Comparison of ENCODE assay signal across 8 cellular contexts in the genomic region with DNA sequence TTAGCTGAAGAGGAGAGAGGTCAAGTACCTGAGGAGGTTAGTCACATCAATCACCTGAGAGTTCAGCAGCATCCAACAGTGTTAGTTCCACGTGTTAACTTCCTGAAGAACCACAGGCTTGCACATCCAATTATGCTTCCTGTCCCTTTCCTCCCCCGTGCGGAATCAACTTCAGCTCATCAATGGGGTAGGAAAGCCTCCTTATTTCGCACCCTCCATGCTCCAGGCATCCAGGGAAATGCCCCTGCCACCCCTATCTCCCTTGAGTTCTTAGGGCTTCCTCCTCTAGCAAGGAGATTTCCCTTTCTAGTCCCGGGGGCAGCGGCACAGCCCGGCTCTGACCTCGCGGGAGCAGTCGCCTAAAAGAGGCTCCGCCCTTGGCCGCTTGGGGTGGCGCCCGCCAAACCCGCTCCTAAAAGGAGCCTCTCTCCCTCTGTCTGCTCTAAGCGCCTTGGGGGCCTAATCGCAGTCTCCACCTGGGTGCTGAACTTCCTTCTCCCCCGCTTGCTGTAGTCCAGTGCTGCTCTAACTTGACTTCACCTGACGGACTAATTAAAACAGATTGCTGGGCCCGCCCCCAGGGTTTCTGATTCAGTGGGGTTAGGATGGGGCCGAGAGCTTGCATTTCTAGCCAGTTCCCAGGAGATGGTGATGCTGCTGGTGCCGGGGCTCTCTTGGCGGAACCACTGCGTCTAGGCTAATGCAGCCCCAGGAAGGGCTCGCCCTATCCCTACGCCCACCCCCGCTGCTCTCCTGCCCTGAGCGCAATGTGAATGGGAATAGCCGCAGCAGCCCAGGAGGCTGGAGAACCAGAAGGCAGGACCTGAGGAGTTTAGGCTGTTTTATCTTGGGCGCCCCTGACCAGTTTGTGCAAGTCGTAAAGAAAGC. TPM values are rescaled to one million over a fixed set of nuclear protein-coding genes. Genes with fewer than 3 reads are reported as not detected.
DNase-seq lines count a peak whose midpoint lies in the region; ATAC-seq and TF ChIP-seq lines count a peak whose summit lies in the region.

No MANE protein-coding gene starts in this region.

- peaks cover 5% of the 10 kb centered on the region for H4K20me1 ChIP-seq in OCI-LY3 (ENCODE audit: insufficient read depth, low read length)

- intact Hi-C loops in left lung (cut with DNase I) = loop anchor here in 1 of 2 donors (10.0 kb wide), 1 partner anchor 57 kb away; the partner anchor contains the start of gene DGUOK

- in situ Hi-C loops in brain microvascular endothelial cell (cut with HindIII; ENCODE audit: low pct_ligation_motif_present, low sequenced_read_pairs) = no loop called here

- H3K4me3 ChIP-seq in OCI-LY3 (ENCODE audit: low read length) (peak overlapping the region; percentile 95), brain microvascular endothelial cell (ENCODE audit: low read depth, low read length) (peak overlapping the region; percentile 39), left lung (peak overlapping the region; percentile 16 to 38), thymus (ENCODE audit: low read length) (peak overlapping the region; percentile 37)

- H3K9ac ChIP-seq in OCI-LY3 (ENCODE audit: low read length) = peak overlapping the region; percentile 71

- no peaks in the 10 kb centered on the region for H3K27me3 ChIP-seq in OCI-LY3 (ENCODE audit: low read depth, low read length)
- H3K27me3 ChIP-seq in brain microvascular endothelial cell (replicated peaks) = no peaks in the 10 kb centered on the region
- H3K27me3 ChIP-seq in left lung = no peaks in the 10 kb centered on the region
- peaks cover 8% of the 10 kb centered on the region for H3K27me3 ChIP-seq in thymus (ENCODE audit: control insufficient read depth, insufficient read depth)

- H3K4me2 ChIP-seq in OCI-LY3 (ENCODE audit: low read length) = peak overlapping the region; percentile 100

- DNase-seq in DMS53 (lab: John Stamatoyannopoulos, UW) = peak; percentile 82
- peak; percentile 31 for DNase-seq in brain microvascular endothelial cell
- peak; percentile 63 to 92 for DNase-seq in left lung
- DNase-seq in SHP77 treated with DMSO at 0.1 percent for 48 hours (lab: John Stamatoyannopoulos, UW) = no peak

- H2AFZ ChIP-seq in OCI-LY3 (ENCODE audit: low read depth, low read length) = peak overlapping the region; percentile 90

- H3K4me1 ChIP-seq in OCI-LY3 (ENCODE audit: low read length) (peaks cover 47% of the 10 kb centered on the region), left lung (peaks cover 25 to 70% of the 10 kb centered on the region in 2 donors), thymus (ENCODE audit: control insufficient read depth, insufficient read depth, low read length) (peaks cover 33% of the 10 kb centered on the region)

- no peaks in the 10 kb centered on the region for H3K9me3 ChIP-seq in OCI-LY3 (ENCODE audit: insufficient read depth, low read length)
- H3K9me3 ChIP-seq in left lung = no peaks in the 10 kb centered on the region
- H3K9me3 ChIP-seq in thymus (ENCODE audit: control insufficient read depth) = no peaks in the 10 kb centered on the region

- peaks cover 29% of the 10 kb centered on the region for H3K79me2 ChIP-seq in OCI-LY3 (ENCODE audit: low read length)

- H3K27ac ChIP-seq in OCI-LY3 (ENCODE audit: low read length) (no peak overlapping the region), brain microvascular endothelial cell (no peak overlapping the region), left lung (peak overlapping the region; percentile 13 to 58), thymus (ENCODE audit: low read depth) (peak overlapping the region; percentile 20)

- WGBS in thymus = 33% methylated on average over 31 of the region's 31 CpGs

- TF ChIP-seq CTCF in OCI-LY3 (IDR thresholded peaks at IDR 0.05; ENCODE audit: low read depth, low read length) (0 out of 2 replicates have a peak, but pooled peaks have one; percentile 6), brain microvascular endothelial cell (IDR thresholded peaks at IDR 0.05; ENCODE audit: low read depth, low read length, missing control alignments) (no peak), left lung (IDR thresholded peaks at IDR 0.05) (no peak)

- peak; percentile 32 for ATAC-seq in GM21447 (IDR thresholded peaks at IDR 0.05; ENCODE audit: unreplicated experiment)
- ATAC-seq in left lung = peak; percentile 14
- ATAC-seq in HG03521 (IDR thresholded peaks at IDR 0.05; ENCODE audit: unreplicated experiment) = no peak

- peaks cover 6% of the 10 kb centered on the region for H3K36me3 ChIP-seq in OCI-LY3 (replicated peaks; ENCODE audit: low read depth, low read length)
- H3K36me3 ChIP-seq in brain microvascular endothelial cell (replicated peaks) = no peaks in the 10 kb centered on the region
- peaks cover 0 to 4% of the 10 kb centered on the region in 2 donors for H3K36me3 ChIP-seq in left lung
- H3K36me3 ChIP-seq in thymus (ENCODE audit: control insufficient read depth, insufficient read depth) = no peaks in the 10 kb centered on the region

RNA-seq across cellular contexts. Expression of gene TET3, which starts 3.4 kb away (rescaled TPM):
- total RNA-seq in left lung = 10 to 100 TPM; 16.6 to 32.1 TPM
- polyA plus RNA-seq in thymus = 4.2 TPM

RNA-seq across cellular contexts. Expression of gene DGUOK, which starts 54.6 kb away (rescaled TPM):
- 10 to 100 TPM; 32.1 to 53.3 TPM for total RNA-seq in left lung
- 157 TPM for polyA plus RNA-seq in thymus

Comparison
In these comparisons a context has a peak if more than half of its experiments do, and no peak if none do; other contexts are left out.
1. H3K27ac ChIP-seq: peak in left lung (2 of 2) and thymus (single experiment); none in OCI-LY3 (single experiment) and brain microvascular endothelial cell (single experiment).
2. H3K4me3 ChIP-seq: peak in every context shown above with its lines; median percentile 95 in OCI-LY3; 39 in brain microvascular endothelial cell; 37 in thymus; 27 in left lung.